8 cellular contexts compared by ENCODE assay signal in the genomic region with DNA sequence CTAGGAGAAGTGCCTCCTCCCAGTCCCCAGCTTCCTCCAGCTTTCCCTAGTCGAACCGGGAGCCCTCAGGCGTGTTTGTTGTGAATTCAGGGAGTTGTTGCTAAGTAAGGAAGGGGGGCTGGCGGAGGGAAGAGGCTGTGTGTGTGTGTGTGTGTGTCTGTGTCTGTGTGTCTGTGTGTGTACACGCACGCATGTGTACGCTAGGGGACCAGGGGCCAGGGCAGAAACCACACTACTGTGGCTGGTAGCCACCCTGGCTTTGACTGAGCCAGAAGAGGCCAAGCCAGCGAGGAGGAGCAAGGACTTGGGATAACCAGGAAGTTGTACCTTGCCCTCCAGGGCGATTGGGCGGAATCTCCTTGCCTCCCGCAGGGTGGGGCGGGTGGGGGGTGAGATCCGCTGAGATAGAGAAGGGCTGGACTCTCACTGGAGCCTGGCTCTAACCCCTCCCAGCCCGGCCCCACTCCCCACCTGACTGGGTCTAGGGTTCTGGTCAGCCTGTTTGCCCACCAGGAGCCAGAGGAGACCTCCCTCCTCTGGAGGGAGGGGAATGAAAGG. TPM values are rescaled to one million over a fixed set of nuclear protein-coding genes. Genes with fewer than 3 reads are reported as not detected.
DNase-seq lines count a peak whose midpoint lies in the region; ATAC-seq and TF ChIP-seq lines count a peak whose summit lies in the region.

No MANE protein-coding gene starts in this region.

- H3K9me2 ChIP-seq in GM23338 (ENCODE audit: insufficient read depth): no peaks in the 10 kb centered on the region

- intact Hi-C loops in A673 (cut with micrococcal nuclease; ENCODE audit: unreplicated experiment): no loop called here

- no peaks in the 10 kb centered on the region for H3K36me3 ChIP-seq in A673 (ENCODE audit: insufficient read depth, low read length, poor library complexity, severe bottlenecking)
- no peaks in the 10 kb centered on the region for H3K36me3 ChIP-seq in GM23338 (ENCODE audit: insufficient read depth)
- H3K36me3 ChIP-seq in endodermal cell (ENCODE audit: control insufficient read depth, insufficient read depth, low read length): peaks cover 9% of the 10 kb centered on the region
- peaks cover 2% of the 10 kb centered on the region for H3K36me3 ChIP-seq in muscle layer of colon (ENCODE audit: insufficient read depth, low read length)

- H3K4me1 ChIP-seq in A673 (ENCODE audit: insufficient read depth, low read length, poor library complexity, severe bottlenecking): peaks cover 99% of the 10 kb centered on the region
- H3K4me1 ChIP-seq in GM23338 (ENCODE audit: insufficient read depth): peaks cover 93% of the 10 kb centered on the region
- H3K4me1 ChIP-seq in endodermal cell (ENCODE audit: control insufficient read depth, insufficient read depth, low read length): peaks cover 60% of the 10 kb centered on the region
- H3K4me1 ChIP-seq in muscle layer of colon (ENCODE audit: insufficient read depth, low read length): peaks cover 94% of the 10 kb centered on the region

- H3K27ac ChIP-seq in A673 (ENCODE audit: low read depth, low read length, poor library complexity, severe bottlenecking) (peak overlapping the region; percentile 88), GM23338 (ENCODE audit: low read depth) (peak overlapping the region; percentile 97), endodermal cell (ENCODE audit: low read depth, low read length) (peak overlapping the region; percentile 80), muscle layer of colon (ENCODE audit: low read depth, low read length) (peak overlapping the region; percentile 94)

- no peak overlapping the region for H2AFZ ChIP-seq in GM23338

- H4K20me1 ChIP-seq in GM23338 (replicated peaks; ENCODE audit: insufficient read depth): peaks cover 6% of the 10 kb centered on the region; the same call in 1 of the 2 replicates

- H3K4me3 ChIP-seq in A673 (ENCODE audit: low read depth, low read length, poor library complexity, severe bottlenecking) (no peak overlapping the region), GM23338 (peak overlapping the region; percentile 35), endodermal cell (ENCODE audit: low read length) (peak overlapping the region; percentile 77), muscle layer of colon (ENCODE audit: low read depth in 1 of 2, low read length in 2 of 2) (peak overlapping the region; percentile 16 to 46)

- no peaks in the 10 kb centered on the region for H3K9me3 Mint-ChIP-seq in GM23338
- no peaks in the 10 kb centered on the region for H3K9me3 Mint-ChIP-seq in endodermal cell

- peak overlapping the region; percentile 97 for H3K27ac Mint-ChIP-seq in GM23338
- H3K27ac Mint-ChIP-seq in T-helper 17 cell: peak overlapping the region; percentile 98
- peak overlapping the region; percentile 99 for H3K27ac Mint-ChIP-seq in endodermal cell

- CTCF ChIA-PET in A673 (lab: Charles Lee): no interaction called here

- H3F3A ChIP-seq in GM23338 (replicated peaks; ENCODE audit: low read depth): peaks cover 17% of the 10 kb centered on the region

- H3K9me3 ChIP-seq in A673 (ENCODE audit: low read depth, low read length, poor library complexity, severe bottlenecking): no peaks in the 10 kb centered on the region
- H3K9me3 ChIP-seq in T-helper 17 cell (ENCODE audit: control insufficient read depth, low read length, poor library complexity, severe bottlenecking): no peaks in the 10 kb centered on the region
- H3K9me3 ChIP-seq in endodermal cell (ENCODE audit: control insufficient read depth, low read length): no peaks in the 10 kb centered on the region
- no peaks in the 10 kb centered on the region for H3K9me3 ChIP-seq in muscle layer of colon (ENCODE audit: low read length)

- POLR2A ChIA-PET in A673 (lab: Charles Lee; ENCODE audit: low non-redundant PET): no interaction called here

- H3K27me3 Mint-ChIP-seq in GM23338 (ENCODE audit: insufficient read depth, low read depth, poor library complexity) (peaks cover 30% of the 10 kb centered on the region), T-helper 17 cell (no peaks in the 10 kb centered on the region), endodermal cell (ENCODE audit: insufficient read depth) (no peaks in the 10 kb centered on the region)

- no TSS peak for BruUV-seq in A673 (replicated peaks; lab: Mats Ljungman, UMichigan)

- ATAC-seq in GM23338: peak; percentile 5
- no peak for ATAC-seq in T-helper 17 cell
- no peak for ATAC-seq in GM21723 (IDR thresholded peaks at IDR 0.05; ENCODE audit: unreplicated experiment)
- ATAC-seq in HG02970 (IDR thresholded peaks at IDR 0.05; ENCODE audit: low FRiP score, unreplicated experiment): no peak

- DNase-seq in A673 (ENCODE audit: low spot score): peak; percentile 65
- DNase-seq in GM23338 (ENCODE audit: low spot score): peak; percentile 85
- no peak for DNase-seq in T-helper 17 cell
- DNase-seq in endodermal cell: peak; percentile 95
- DNase-seq in HuH-7.5 (ENCODE audit: low spot score): no peak

- no peaks in the 10 kb centered on the region for H3K27me3 ChIP-seq in A673 (replicated peaks; ENCODE audit: insufficient read depth, low read depth, low read length, poor library complexity)
- no peaks in the 10 kb centered on the region for H3K27me3 ChIP-seq in GM23338 (ENCODE audit: insufficient read depth)
- no peaks in the 10 kb centered on the region for H3K27me3 ChIP-seq in endodermal cell (ENCODE audit: control insufficient read depth, insufficient read depth, low read length, poor library complexity, severe bottlenecking)
- no peaks in the 10 kb centered on the region for H3K27me3 ChIP-seq in muscle layer of colon (ENCODE audit: control insufficient read depth in 1 of 2, insufficient read depth in 2 of 2, low read length in 2 of 2)

- H3K79me2 ChIP-seq in GM23338 (replicated peaks; ENCODE audit: insufficient read depth): peaks cover 91% of the 10 kb centered on the region

- H3K9ac ChIP-seq in endodermal cell (ENCODE audit: extremely low read depth, low read length, poor library complexity, severe bottlenecking) (peak overlapping the region; percentile 66), muscle layer of colon (ENCODE audit: low read length) (peak overlapping the region; percentile 69)

- H3K4me1 Mint-ChIP-seq in GM23338 (peaks cover 84% of the 10 kb centered on the region), T-helper 17 cell (peaks cover 69% of the 10 kb centered on the region), endodermal cell (peaks cover 79% of the 10 kb centered on the region)

- 10 to 14% methylated on average over 2 to 12 of the region's 14 CpGs for WGBS in endodermal cell (ENCODE audit: insufficient coverage in 1 of 2, insufficient read length in 1 of 2), 2 experiments

- peak overlapping the region; percentile 67 for H3K4me3 Mint-ChIP-seq in GM23338
- H3K4me3 Mint-ChIP-seq in T-helper 17 cell: peak overlapping the region; percentile 79
- H3K4me3 Mint-ChIP-seq in endodermal cell: peak overlapping the region; percentile 53

- H3K4me2 ChIP-seq in GM23338: peak overlapping the region; percentile 66

- peaks cover 2% of the 10 kb centered on the region; the same call in 2 of the 3 replicates for H3K36me3 Mint-ChIP-seq in GM23338 (ENCODE audit: low read depth)
- peaks cover 3% of the 10 kb centered on the region for H3K36me3 Mint-ChIP-seq in T-helper 17 cell (ENCODE audit: low read depth)
- H3K36me3 Mint-ChIP-seq in endodermal cell (ENCODE audit: low read depth): peaks cover 3% of the 10 kb centered on the region

- TF ChIP-seq CTCF in A673 (conservative IDR thresholded peaks at IDR 0.05; ENCODE audit: low read depth, low read length) (no peak), GM23338 (conservative IDR thresholded peaks at IDR 0.05; ENCODE audit: low read depth in 2 of 2) (no peak), endodermal cell (conservative IDR thresholded peaks at IDR 0.05) (no peak)

RNA-seq across cellular contexts. Expression of gene BCL9L, which starts 7.5 kb away (rescaled TPM):
- total RNA-seq in A673 (2021) (49.9 and 64.0 TPM in 2 replicates), T-helper 17 cell (100 to 1,000 TPM; 186 to 204 TPM), endodermal cell (10 to 100 TPM; 73.9 to 77.3 TPM)
- 24.1 and 35.1 TPM in 2 replicates for total RNA-seq in GM23338 (2014; rRNA removed; shearing (Covaris generic))
- polyA plus RNA-seq in GM23338 (2016; fragmentation: Nextera tagmentation; extraction: Ambion mirVana): 15.9 and 23.6 TPM in 2 replicates
- 24.3 TPM for polyA plus RNA-seq in endodermal cell (2013, experiment 1 of 2)
- 23.6 TPM for polyA plus RNA-seq in endodermal cell (2013, experiment 2 of 2)

RNA-seq across cellular contexts. Expression of gene CXCR5, which starts 34.5 kb away (rescaled TPM):
- total RNA-seq in A673 (2021) (not detected in 2 replicates), T-helper 17 cell (10 to 100 TPM; 11.1 to 15.0 TPM), endodermal cell (under 1 TPM in 1 of 2 donors, not detected in 1; 0.07 TPM)
- total RNA-seq in GM23338 (2014; rRNA removed; shearing (Covaris generic)): not detected in 2 replicates
- 0.18 and 0.96 TPM in 2 replicates for polyA plus RNA-seq in GM23338 (2016; fragmentation: Nextera tagmentation; extraction: Ambion mirVana)
- polyA plus RNA-seq in endodermal cell (2013, experiment 1 of 2): not detected
- polyA plus RNA-seq in endodermal cell (2013, experiment 2 of 2): not detected

RNA-seq across cellular contexts. Expression of gene UPK2, which starts 37.9 kb away (rescaled TPM):
- not detected in 2 replicates for total RNA-seq in A673 (2021)
- not detected in 2 replicates for total RNA-seq in GM23338 (2014; rRNA removed; shearing (Covaris generic))
- polyA plus RNA-seq in GM23338 (2016; fragmentation: Nextera tagmentation; extraction: Ambion mirVana): 0.74 and 1.4 TPM in 2 replicates
- not detected for total RNA-seq in T-helper 17 cell
- under 1 TPM in 1 of 2 donors, not detected in 1; 0.38 TPM for total RNA-seq in endodermal cell
- 0.36 TPM for polyA plus RNA-seq in endodermal cell (2013, experiment 1 of 2)
- 0.54 TPM for polyA plus RNA-seq in endodermal cell (2013, experiment 2 of 2)

RNA-seq across cellular contexts. Expression of gene FOXR1, which starts 53.4 kb away (rescaled TPM):
- total RNA-seq in A673 (2021) (not detected in 2 replicates), T-helper 17 cell (not detected), endodermal cell (not detected)
- total RNA-seq in GM23338 (2014; rRNA removed; shearing (Covaris generic)): not detected in 2 replicates
- not detected in 2 replicates for polyA plus RNA-seq in GM23338 (2016; fragmentation: Nextera tagmentation; extraction: Ambion mirVana)
- not detected for polyA plus RNA-seq in endodermal cell (2013, experiment 1 of 2)
- polyA plus RNA-seq in endodermal cell (2013, experiment 2 of 2): not detected

Comparison
In these comparisons a context has a peak if more than half of its experiments do, and no peak if none do; other contexts are left out.
1. DNase-seq: peak in A673 (single experiment), GM23338 (single experiment) and endodermal cell (single experiment); none in T-helper 17 cell (0 of 3) and HuH-7.5 (single experiment).
2. RNA of gene CXCR5, which starts 34.5 kb away (total RNA-seq): 11.1 to 15.0 TPM in T-helper 17 cell; 0.07 TPM in endodermal cell, not detected in A673 and not detected in GM23338; every median in the first group is over 10 times any median in the second.
3. Peak in every context shown above with its lines, with median percentiles within 50 percentile points of each other: H3K27ac ChIP-seq, H3K27ac Mint-ChIP-seq and H3K4me3 Mint-ChIP-seq.